Comparison of ENCODE assay signal across 8 cellular contexts in the genomic region with DNA sequence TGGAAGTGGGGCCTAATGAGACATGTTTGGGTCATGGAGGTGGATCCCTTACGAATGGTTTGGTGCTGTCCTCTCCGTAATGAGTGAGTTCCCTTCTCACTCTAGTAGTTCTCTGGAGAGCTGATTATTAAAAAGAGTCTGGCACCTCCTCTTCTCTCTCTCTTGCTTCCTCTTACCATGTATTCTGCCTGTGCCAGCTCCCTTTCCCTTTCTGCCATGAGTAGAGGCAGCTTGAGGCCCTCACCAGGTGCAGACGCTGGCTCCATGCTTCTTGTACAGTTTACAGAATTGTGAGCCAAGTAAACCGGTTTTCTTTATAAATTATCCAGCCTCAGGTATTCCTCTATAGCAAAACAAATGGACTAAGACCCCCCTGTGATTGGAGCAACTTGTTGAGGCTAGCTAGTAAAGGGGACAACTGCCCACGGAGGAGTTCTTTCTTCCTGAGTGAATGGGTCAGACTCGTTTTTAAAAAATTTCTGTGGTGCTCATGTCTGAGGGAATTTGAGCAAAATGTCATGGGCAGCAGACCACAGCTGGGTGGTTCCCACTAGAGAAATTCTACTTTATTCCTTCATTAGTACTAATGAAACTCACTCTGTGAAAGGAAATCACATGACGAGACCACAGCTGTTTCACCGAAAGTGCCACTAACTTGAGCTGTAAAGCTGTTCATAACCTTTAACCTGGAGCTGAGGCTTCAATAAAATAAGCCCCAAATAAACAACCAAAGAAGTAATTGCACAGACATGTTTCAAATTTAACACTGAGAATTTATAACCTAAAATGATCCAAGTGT.
DNase-seq lines count a peak whose midpoint lies in the region; ATAC-seq, FAIRE-seq and TF ChIP-seq lines count a peak whose summit lies in the region.

No MANE protein-coding gene starts in this region.

- H3K4me1 ChIP-seq in GM12878 (ENCODE audit: control insufficient read depth, insufficient read depth, low read length): peaks cover 37% of the 10 kb centered on the region

- H3K36me3 ChIP-seq in GM12878 (ENCODE audit: control insufficient read depth in 2 of 2, insufficient read depth in 2 of 2, low read length in 1 of 2): no peaks in the 10 kb centered on the region

- H3K27me3 ChIP-seq in GM12878 (replicated peaks in 1 of 2; ENCODE audit: control insufficient read depth in 2 of 2, insufficient read depth in 2 of 2, low read length in 1 of 2): no peaks in the 10 kb centered on the region

- WGBS in GM12878 (ENCODE audit: insufficient coverage, insufficient replicate concordance, low lambda C conversion rate, missing lambda C conversion rate): 33% methylated on average over 8 of the region's 8 CpGs

- no peak for TF ChIP-seq RAD21 in GM12878 (IDR thresholded peaks at IDR 0.05; ENCODE audit: insufficient read depth, low read depth, low read length)

- peak overlapping the region; percentile 44; the same call in 1 of the 2 replicates for H3K4me2 ChIP-seq in GM12878 (ENCODE audit: control insufficient read depth, insufficient read depth)

- CTCF ChIA-PET in GM12878 (lab: Yijun Ruan, JAX): interaction anchor here (0.6 to 3.9 kb wide), 16 partner anchors 10 to 249 kb away, joined by 3 to 25 read pairs (median 3); no protein-coding TSS in a partner anchor

- RAD21 ChIA-PET in GM12878 (lab: Charles Lee; ENCODE audit: unreplicated experiment): interaction anchor here (0.8 to 5.3 kb wide), 40 partner anchors 20 to 268 kb away, joined by 3 to 148 read pairs (median 6); partner anchors contain the start of gene NFKBIZ

- H4K20me1 ChIP-seq in GM12878 (ENCODE audit: control insufficient read depth, insufficient read depth): no peaks in the 10 kb centered on the region

- FAIRE-seq in GM12878 (lab: Jason Lieb, UNC): peak; percentile 81

- ATAC-seq in GM18517 (IDR thresholded peaks at IDR 0.05; ENCODE audit: unreplicated experiment): peak; percentile 81
- ATAC-seq in GM21423 (IDR thresholded peaks at IDR 0.05; ENCODE audit: unreplicated experiment): peak; percentile 70
- ATAC-seq in HG03196 (IDR thresholded peaks at IDR 0.05; ENCODE audit: unreplicated experiment): peak; percentile 77
- peak; percentile 81 for ATAC-seq in GM12878

- no peak overlapping the region for H3K4me3 ChIP-seq in GM12878

- TF ChIP-seq CTCF in GM12878 (IDR thresholded peaks at IDR 0.05 in 2 of 3, conservative IDR thresholded peaks at IDR 0.05 in 1 of 3; ENCODE audit: control insufficient read depth in 2 of 3, extremely low read depth in 1 of 3, insufficient read depth in 1 of 3, low read depth in 3 of 3, low read length in 3 of 3): no peak

- SMC1A ChIA-PET in GM12878 (lab: Charles Lee; ENCODE audit: uncharacterized antibody, unreplicated experiment): interaction anchor here (0.6 to 9.6 kb wide), 48 partner anchors 9 to 267 kb away, joined by 3 to 145 read pairs (median 5); partner anchors contain the start of gene NFKBIZ

- no peak overlapping the region for H2AFZ ChIP-seq in GM12878 (ENCODE audit: control insufficient read depth, low read depth, low read length)

- H3K79me2 ChIP-seq in GM12878 (ENCODE audit: control insufficient read depth, insufficient read depth, low read length): no peaks in the 10 kb centered on the region

- peak; percentile 92 for DNase-seq in GM12878 (ENCODE audit: low read depth, low spot score)
- no peak for DNase-seq in inferior parietal cortex (ENCODE audit: extremely low spot score)
- no peak for DNase-seq in HuH-7.5 (ENCODE audit: low spot score)
- DNase-seq in NCI-H1436 (lab: John Stamatoyannopoulos, UW): no peak
- no peak for DNase-seq in DMS79 (lab: John Stamatoyannopoulos, UW)

- POLR2A ChIA-PET in GM12878 (lab: Charles Lee): interaction anchor here (0.6 to 3.4 kb wide), 16 partner anchors 22 to 238 kb away, joined by 3 to 37 read pairs (median 4); partner anchors contain the start of gene NFKBIZ

- in situ Hi-C loops in GM12878 (cut with MboI): no loop called here

- TF ChIP-seq POLR2A in GM12878 (IDR thresholded peaks at IDR 0.05; ENCODE audit: low read depth, low read length): no peak

- H3K9me3 ChIP-seq in GM12878 (replicated peaks; ENCODE audit: control insufficient read depth, insufficient read depth, low read length): no peaks in the 10 kb centered on the region; the same call in 2 of the 3 replicates

- H3K9ac ChIP-seq in GM12878 (ENCODE audit: control insufficient read depth, insufficient read depth, low read length): no peak overlapping the region; the same call in 1 of the 2 replicates

- intact Hi-C loops in GM12878 (cut with micrococcal nuclease; ENCODE audit: unreplicated experiment): loop anchor here (1.0 to 5.0 kb wide), 7 partner anchors 21 to 232 kb away; no protein-coding TSS in a partner anchor

- H3K27ac ChIP-seq in GM12878 (ENCODE audit: control insufficient read depth, insufficient read depth): peak overlapping the region; percentile 65

- no TSS peak for BruUV-seq in GM12878 (replicated peaks; lab: Mats Ljungman, UMichigan)

- TF ChIP-seq EP300 in GM12878 (IDR thresholded peaks at IDR 0.05; ENCODE audit: borderline replicate concordance in 1 of 2, control insufficient read depth in 1 of 2, low read depth in 2 of 2, low read length in 2 of 2): peak; percentile 85 to 94

TF ChIP-seq in GM12878, 131 proteins besides CTCF, POLR2A, EP300 and RAD21 (continues in another document):
- no peak; the same call in 1 of the 2 replicates for TF ChIP-seq NBN (IDR thresholded peaks at IDR 0.05)
- no peak for TF ChIP-seq E2F4 (IDR thresholded peaks at IDR 0.05; ENCODE audit: low read depth, low read length)
- TF ChIP-seq POU2F2 (IDR thresholded peaks at IDR 0.05; ENCODE audit: borderline replicate concordance, low read depth, low read length): peak; percentile 30; the same call in 1 of the 3 replicates
- peak; percentile 45; the same call in 1 of the 2 replicates for TF ChIP-seq ZNF384 (IDR thresholded peaks at IDR 0.05; ENCODE audit: borderline replicate concordance, low read depth, low read length)
- no peak for TF ChIP-seq POLR2AphosphoS2 (IDR thresholded peaks at IDR 0.05; ENCODE audit: low read depth, low read length)
- TF ChIP-seq CHD2 (IDR thresholded peaks at IDR 0.05; ENCODE audit: borderline replicate concordance, low read depth, low read length): peak; percentile 71; the same call in 1 of the 2 replicates
- TF ChIP-seq PBX3 (IDR thresholded peaks at IDR 0.05; ENCODE audit: insufficient replicate concordance, low read depth, low read length): no peak
- no peak for TF ChIP-seq ZBTB33 (IDR thresholded peaks at IDR 0.05)
- TF ChIP-seq, protein P1, sequence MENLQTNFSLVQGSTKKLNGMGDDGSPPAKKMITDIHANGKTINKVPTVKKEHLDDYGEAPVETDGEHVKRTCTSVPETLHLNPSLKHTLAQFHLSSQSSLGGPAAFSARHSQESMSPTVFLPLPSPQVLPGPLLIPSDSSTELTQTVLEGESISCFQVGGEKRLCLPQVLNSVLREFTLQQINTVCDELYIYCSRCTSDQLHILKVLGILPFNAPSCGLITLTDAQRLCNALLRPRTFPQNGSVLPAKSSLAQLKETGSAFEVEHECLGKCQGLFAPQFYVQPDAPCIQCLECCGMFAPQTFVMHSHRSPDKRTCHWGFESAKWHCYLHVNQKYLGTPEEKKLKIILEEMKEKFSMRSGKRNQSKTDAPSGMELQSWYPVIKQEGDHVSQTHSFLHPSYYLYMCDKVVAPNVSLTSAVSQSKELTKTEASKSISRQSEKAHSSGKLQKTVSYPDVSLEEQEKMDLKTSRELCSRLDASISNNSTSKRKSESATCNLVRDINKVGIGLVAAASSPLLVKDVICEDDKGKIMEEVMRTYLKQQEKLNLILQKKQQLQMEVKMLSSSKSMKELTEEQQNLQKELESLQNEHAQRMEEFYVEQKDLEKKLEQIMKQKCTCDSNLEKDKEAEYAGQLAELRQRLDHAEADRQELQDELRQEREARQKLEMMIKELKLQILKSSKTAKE (IDR thresholded peaks at IDR 0.05; ENCODE audit: low read depth, poor library complexity, severe bottlenecking): peak; percentile 94
- no peak for TF ChIP-seq HDAC6 (IDR thresholded peaks at IDR 0.05; ENCODE audit: unreplicated experiment)
- TF ChIP-seq MEF2B (IDR thresholded peaks at IDR 0.05; ENCODE audit: partially characterized antibody, poor library complexity, severe bottlenecking): peak; percentile 74
